2 cellular contexts compared by ENCODE assay signal in the genomic region with DNA sequence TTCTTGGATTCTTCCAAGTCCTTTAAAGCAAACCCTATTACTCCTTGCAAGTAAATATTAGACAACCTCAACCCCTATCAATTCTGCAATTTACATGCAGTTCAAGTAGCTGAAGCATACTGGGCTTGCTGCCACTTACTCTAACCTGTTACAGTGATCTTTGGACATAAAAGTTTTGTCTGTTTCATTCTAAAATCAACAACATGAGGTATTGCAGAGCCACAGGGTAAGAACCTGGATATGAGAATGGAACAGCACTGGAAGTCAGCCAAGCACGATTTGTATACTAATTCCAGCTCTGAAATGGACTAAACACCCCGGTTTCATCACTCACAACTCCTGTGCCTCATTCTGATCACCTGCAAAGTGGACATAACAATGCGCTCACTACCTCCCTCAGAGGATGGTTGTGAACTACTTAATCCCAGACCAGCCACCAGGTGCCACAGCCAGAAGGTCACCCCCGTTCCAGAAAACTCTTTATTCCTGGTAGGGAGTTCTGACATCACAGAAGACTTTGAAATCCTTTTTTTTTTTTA.
TF ChIP-seq lines count a peak whose summit lies in the region.

No MANE protein-coding gene starts in this region.

TF ChIP-seq in liver, 16 proteins besides CTCF, POLR2A, EP300 and RAD21 (continued from another document):
- TF ChIP-seq ZBTB33 (IDR thresholded peaks at IDR 0.05) = peak; percentile 76
- peak; percentile 92 for TF ChIP-seq FOXA2 (IDR thresholded peaks at IDR 0.05)
- TF ChIP-seq HNF4A (conservative IDR thresholded peaks at IDR 0.05) = peak; percentile 84 to 89
- TF ChIP-seq NR2F2 (IDR thresholded peaks at IDR 0.05) = peak; percentile 17
- TF ChIP-seq SP1 (IDR thresholded peaks at IDR 0.05) = peak; percentile 85
- TF ChIP-seq HNF4G (IDR thresholded peaks at IDR 0.05) = peak; percentile 38
- TF ChIP-seq EGR1 (IDR thresholded peaks at IDR 0.05; ENCODE audit: low read depth in 2 of 2) = peak in 1 of 2 donors; percentile 52
- TF ChIP-seq REST (IDR thresholded peaks at IDR 0.05) = peak; percentile 12

TF ChIP-seq in HepG2, 621 proteins besides CTCF, POLR2A, EP300 and RAD21 (continued from another document):
- TF ChIP-seq, protein P1, sequence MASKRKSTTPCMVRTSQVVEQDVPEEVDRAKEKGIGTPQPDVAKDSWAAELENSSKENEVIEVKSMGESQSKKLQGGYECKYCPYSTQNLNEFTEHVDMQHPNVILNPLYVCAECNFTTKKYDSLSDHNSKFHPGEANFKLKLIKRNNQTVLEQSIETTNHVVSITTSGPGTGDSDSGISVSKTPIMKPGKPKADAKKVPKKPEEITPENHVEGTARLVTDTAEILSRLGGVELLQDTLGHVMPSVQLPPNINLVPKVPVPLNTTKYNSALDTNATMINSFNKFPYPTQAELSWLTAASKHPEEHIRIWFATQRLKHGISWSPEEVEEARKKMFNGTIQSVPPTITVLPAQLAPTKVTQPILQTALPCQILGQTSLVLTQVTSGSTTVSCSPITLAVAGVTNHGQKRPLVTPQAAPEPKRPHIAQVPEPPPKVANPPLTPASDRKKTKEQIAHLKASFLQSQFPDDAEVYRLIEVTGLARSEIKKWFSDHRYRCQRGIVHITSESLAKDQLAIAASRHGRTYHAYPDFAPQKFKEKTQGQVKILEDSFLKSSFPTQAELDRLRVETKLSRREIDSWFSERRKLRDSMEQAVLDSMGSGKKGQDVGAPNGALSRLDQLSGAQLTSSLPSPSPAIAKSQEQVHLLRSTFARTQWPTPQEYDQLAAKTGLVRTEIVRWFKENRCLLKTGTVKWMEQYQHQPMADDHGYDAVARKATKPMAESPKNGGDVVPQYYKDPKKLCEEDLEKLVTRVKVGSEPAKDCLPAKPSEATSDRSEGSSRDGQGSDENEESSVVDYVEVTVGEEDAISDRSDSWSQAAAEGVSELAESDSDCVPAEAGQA (IDR thresholded peaks at IDR 0.05; ENCODE audit: low read depth) = no peak
- TF ChIP-seq, protein P1 (CRISPR knock-in tag; IDR thresholded peaks at IDR 0.05; ENCODE audit: borderline replicate concordance) = no peak
- TF ChIP-seq, protein P2, sequence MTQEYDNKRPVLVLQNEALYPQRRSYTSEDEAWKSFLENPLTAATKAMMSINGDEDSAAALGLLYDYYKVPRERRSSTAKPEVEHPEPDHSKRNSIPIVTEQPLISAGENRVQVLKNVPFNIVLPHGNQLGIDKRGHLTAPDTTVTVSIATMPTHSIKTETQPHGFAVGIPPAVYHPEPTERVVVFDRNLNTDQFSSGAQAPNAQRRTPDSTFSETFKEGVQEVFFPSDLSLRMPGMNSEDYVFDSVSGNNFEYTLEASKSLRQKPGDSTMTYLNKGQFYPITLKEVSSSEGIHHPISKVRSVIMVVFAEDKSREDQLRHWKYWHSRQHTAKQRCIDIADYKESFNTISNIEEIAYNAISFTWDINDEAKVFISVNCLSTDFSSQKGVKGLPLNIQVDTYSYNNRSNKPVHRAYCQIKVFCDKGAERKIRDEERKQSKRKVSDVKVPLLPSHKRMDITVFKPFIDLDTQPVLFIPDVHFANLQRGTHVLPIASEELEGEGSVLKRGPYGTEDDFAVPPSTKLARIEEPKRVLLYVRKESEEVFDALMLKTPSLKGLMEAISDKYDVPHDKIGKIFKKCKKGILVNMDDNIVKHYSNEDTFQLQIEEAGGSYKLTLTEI (CRISPR knock-in tag; conservative IDR thresholded peaks at IDR 0.05) = no peak
- TF ChIP-seq FOXK2 (IDR thresholded peaks at IDR 0.05) (no peak), ZNF34 (CRISPR knock-in tag; IDR thresholded peaks at IDR 0.05; ENCODE audit: borderline replicate concordance) (no peak), JUND (CRISPR knock-in tag; IDR thresholded peaks at IDR 0.05) (no peak), ZBTB7A (CRISPR knock-in tag; IDR thresholded peaks at IDR 0.05) (no peak), NFYC (CRISPR knock-in tag; IDR thresholded peaks at IDR 0.05) (no peak), ZNF878 (CRISPR knock-in tag; IDR thresholded peaks at IDR 0.05) (no peak), ZSCAN29 (CRISPR knock-in tag; conservative IDR thresholded peaks at IDR 0.05) (no peak), REST (IDR thresholded peaks at IDR 0.05; ENCODE audit: borderline replicate concordance in 1 of 2, low read depth in 1 of 2, low read length in 2 of 2) (no peak), MYNN (CRISPR knock-in tag; IDR thresholded peaks at IDR 0.05; ENCODE audit: low read depth) (no peak), SMARCE1 (IDR thresholded peaks at IDR 0.05; ENCODE audit: borderline replicate concordance) (no peak)
- TF ChIP-seq, protein P3, sequence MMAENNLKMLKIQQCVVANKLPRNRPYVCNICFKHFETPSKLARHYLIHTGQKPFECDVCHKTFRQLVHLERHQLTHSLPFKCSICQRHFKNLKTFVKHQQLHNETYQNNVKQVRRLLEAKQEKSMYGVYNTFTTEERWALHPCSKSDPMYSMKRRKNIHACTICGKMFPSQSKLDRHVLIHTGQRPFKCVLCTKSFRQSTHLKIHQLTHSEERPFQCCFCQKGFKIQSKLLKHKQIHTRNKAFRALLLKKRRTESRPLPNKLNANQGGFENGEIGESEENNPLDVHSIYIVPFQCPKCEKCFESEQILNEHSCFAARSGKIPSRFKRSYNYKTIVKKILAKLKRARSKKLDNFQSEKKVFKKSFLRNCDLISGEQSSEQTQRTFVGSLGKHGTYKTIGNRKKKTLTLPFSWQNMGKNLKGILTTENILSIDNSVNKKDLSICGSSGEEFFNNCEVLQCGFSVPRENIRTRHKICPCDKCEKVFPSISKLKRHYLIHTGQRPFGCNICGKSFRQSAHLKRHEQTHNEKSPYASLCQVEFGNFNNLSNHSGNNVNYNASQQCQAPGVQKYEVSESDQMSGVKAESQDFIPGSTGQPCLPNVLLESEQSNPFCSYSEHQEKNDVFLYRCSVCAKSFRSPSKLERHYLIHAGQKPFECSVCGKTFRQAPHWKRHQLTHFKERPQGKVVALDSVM (CRISPR knock-in tag; IDR thresholded peaks at IDR 0.05) = no peak
TF ChIP-seq in HepG2: peak in this region for 0.
